1 cellular context compared by ENCODE assay signal in the genomic region with DNA sequence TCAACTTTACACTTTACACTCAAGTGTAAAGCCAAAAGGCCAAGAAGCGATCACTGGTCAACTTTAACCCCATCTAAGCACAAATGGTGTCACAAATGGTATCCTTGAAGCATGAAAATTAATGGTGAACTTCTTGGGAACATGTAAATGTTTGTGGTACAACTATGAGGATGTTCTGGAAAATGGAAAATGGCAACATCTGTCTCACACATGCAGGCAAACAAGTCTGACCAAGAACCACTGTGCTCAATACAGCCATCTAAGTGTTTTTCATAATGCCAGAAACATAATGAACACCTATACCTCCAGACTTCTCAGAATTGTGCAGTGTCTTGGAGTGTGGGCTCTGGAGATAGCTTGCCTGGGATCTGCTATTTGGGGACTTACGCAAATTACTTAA.
TF ChIP-seq lines count a peak whose summit lies in the region.

No MANE protein-coding gene starts in this region.

TF ChIP-seq in IMR-90, 13 proteins besides CTCF, POLR2A, EP300 and RAD21:
- no peak for TF ChIP-seq NFE2L2 (IDR thresholded peaks at IDR 0.05; ENCODE audit: low read depth, low read length)
- TF ChIP-seq, protein P1, sequence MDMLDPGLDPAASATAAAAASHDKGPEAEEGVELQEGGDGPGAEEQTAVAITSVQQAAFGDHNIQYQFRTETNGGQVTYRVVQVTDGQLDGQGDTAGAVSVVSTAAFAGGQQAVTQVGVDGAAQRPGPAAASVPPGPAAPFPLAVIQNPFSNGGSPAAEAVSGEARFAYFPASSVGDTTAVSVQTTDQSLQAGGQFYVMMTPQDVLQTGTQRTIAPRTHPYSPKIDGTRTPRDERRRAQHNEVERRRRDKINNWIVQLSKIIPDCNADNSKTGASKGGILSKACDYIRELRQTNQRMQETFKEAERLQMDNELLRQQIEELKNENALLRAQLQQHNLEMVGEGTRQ (IDR thresholded peaks at IDR 0.05; ENCODE audit: low read depth, low read length): no peak
- no peak for TF ChIP-seq BHLHE40 (IDR thresholded peaks at IDR 0.05; ENCODE audit: low read depth, low read length)
- TF ChIP-seq RCOR1 (IDR thresholded peaks at IDR 0.05; ENCODE audit: insufficient replicate concordance, low read length): no peak
- TF ChIP-seq MAZ (IDR thresholded peaks at IDR 0.05; ENCODE audit: borderline replicate concordance, low read depth, low read length): no peak
- no peak for TF ChIP-seq MAFK (IDR thresholded peaks at IDR 0.05; ENCODE audit: low read depth, low read length)
- no peak for TF ChIP-seq CEBPB (IDR thresholded peaks at IDR 0.05; ENCODE audit: low read depth, low read length)
- no peak for TF ChIP-seq CHD1 (IDR thresholded peaks at IDR 0.05; ENCODE audit: low read depth, low read length)
- no peak for TF ChIP-seq SMC3 (IDR thresholded peaks at IDR 0.05; ENCODE audit: low read depth, low read length)
- no peak for TF ChIP-seq ELK1 (IDR thresholded peaks at IDR 0.05; ENCODE audit: borderline replicate concordance, low read depth, low read length)
- no peak for TF ChIP-seq FOS (IDR thresholded peaks at IDR 0.05; ENCODE audit: low read depth, low read length)
- TF ChIP-seq MXI1 (IDR thresholded peaks at IDR 0.05; ENCODE audit: borderline replicate concordance, low read depth, low read length): no peak
- TF ChIP-seq RFX5 (IDR thresholded peaks at IDR 0.05; ENCODE audit: low read depth, low read length): no peak
